Comparison of ENCODE assay signal across 8 cellular contexts in the genomic region with DNA sequence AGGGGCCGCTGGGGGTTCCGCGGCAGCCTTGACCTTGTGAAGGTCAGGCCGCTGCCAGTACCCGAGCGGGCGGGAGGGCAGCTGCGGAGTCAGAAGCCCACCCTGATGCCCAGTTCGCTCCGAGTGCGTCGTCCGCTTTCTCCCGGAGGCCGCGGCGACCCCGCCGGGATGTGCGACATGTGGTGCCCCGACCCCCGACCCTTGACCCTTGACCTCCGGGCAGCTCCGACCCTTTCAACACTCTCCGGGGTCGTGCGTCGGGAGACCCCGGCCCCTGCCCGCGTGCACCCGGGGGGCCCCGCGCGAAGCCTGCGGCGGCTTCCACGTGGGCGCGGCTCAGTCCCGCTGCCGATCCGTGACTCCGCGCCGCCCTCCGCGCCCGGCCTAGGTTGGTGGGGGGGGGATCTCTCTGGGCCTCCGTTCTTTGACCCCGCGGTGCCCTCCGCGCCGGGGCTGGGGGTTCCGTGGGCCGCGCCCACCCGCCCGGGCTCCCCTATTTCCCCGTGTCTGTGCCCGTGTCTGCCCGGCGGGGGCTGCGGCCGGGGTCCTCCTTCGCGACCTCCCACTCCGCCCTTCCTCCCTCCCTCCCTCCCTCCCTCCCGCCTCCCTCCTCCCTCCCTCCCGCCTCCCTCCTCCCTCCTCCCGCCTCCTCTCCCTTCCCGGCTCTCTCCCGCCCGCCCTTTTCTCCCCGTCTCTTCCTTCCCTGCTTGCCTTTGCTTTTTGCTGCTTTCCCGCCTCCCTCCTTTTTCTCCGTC. TPM values are rescaled to one million over a fixed set of nuclear protein-coding genes. Genes with fewer than 3 reads are reported as not detected.
DNase-seq lines count a peak whose midpoint lies in the region; ATAC-seq and TF ChIP-seq lines count a peak whose summit lies in the region.

No MANE protein-coding gene starts in this region.

- intact Hi-C loops in activated CD8-positive, alpha-beta T cell treated with anti-CD3 and anti-CD28 coated beads for 36 hours (cut with micrococcal nuclease): no loop called here

- DNase-seq in Ammon's horn (ENCODE audit: low spot score) (peak; percentile 69), fibroblast of the conjunctiva (ENCODE audit: low read depth) (peak; percentile 29), neural crest cell (ENCODE audit: low read depth, low spot score) (peak; percentile 43), NCI-H146 treated with DMSO at 0.1 percent for 48 hours (lab: John Stamatoyannopoulos, UW; ENCODE audit: unreplicated experiment) (no peak), T1000 (lab: John Stamatoyannopoulos, UW) (no peak)
- peak; percentile 67 for DNase-seq in activated CD8-positive, alpha-beta T cell treated with anti-CD3 and anti-CD28 coated beads for 36 hours

- H3K27me3 Mint-ChIP-seq in activated CD8-positive, alpha-beta T cell treated with anti-CD3 and anti-CD28 coated beads for 36 hours: no peaks in the 10 kb centered on the region
- peaks cover 3% of the 10 kb centered on the region for H3K27me3 Mint-ChIP-seq in neural crest cell (ENCODE audit: low read depth)

- CTCF ChIA-PET in activated CD8-positive, alpha-beta T cell treated with anti-CD3 and anti-CD28 coated beads for 36 hours (lab: Charles Lee): no interaction called here

- POLR2A ChIA-PET in activated CD8-positive, alpha-beta T cell treated with anti-CD3 and anti-CD28 coated beads for 36 hours (lab: Charles Lee): no interaction called here

- H3K4me1 Mint-ChIP-seq in activated CD8-positive, alpha-beta T cell treated with anti-CD3 and anti-CD28 coated beads for 36 hours (ENCODE audit: low read depth): peaks cover 52% of the 10 kb centered on the region
- H3K4me1 Mint-ChIP-seq in neural crest cell: peaks cover 43% of the 10 kb centered on the region

- peak overlapping the region; percentile 91 for H3K4me3 Mint-ChIP-seq in activated CD8-positive, alpha-beta T cell treated with anti-CD3 and anti-CD28 coated beads for 36 hours
- peak overlapping the region; percentile 92 for H3K4me3 Mint-ChIP-seq in neural crest cell

- no peak for TF ChIP-seq CTCF in activated CD8-positive, alpha-beta T cell treated with anti-CD3 and anti-CD28 coated beads for 36 hours (IDR thresholded peaks at IDR 0.05)
- no peak for TF ChIP-seq CTCF in neural crest cell (conservative IDR thresholded peaks at IDR 0.05)

- no peaks in the 10 kb centered on the region for H3K9me3 Mint-ChIP-seq in activated CD8-positive, alpha-beta T cell treated with anti-CD3 and anti-CD28 coated beads for 36 hours
- H3K9me3 Mint-ChIP-seq in neural crest cell: no peaks in the 10 kb centered on the region

- H3K36me3 Mint-ChIP-seq in activated CD8-positive, alpha-beta T cell treated with anti-CD3 and anti-CD28 coated beads for 36 hours (ENCODE audit: low read depth): peaks cover 61% of the 10 kb centered on the region
- H3K36me3 Mint-ChIP-seq in neural crest cell (ENCODE audit: low read depth): peaks cover 29% of the 10 kb centered on the region

- H3K27ac Mint-ChIP-seq in activated CD8-positive, alpha-beta T cell treated with anti-CD3 and anti-CD28 coated beads for 36 hours: peak overlapping the region; percentile 97
- H3K27ac Mint-ChIP-seq in neural crest cell (ENCODE audit: unreplicated experiment): peak overlapping the region; percentile 81

- ATAC-seq in GM19328 (IDR thresholded peaks at IDR 0.05; ENCODE audit: unreplicated experiment) (peak; percentile 15), HG03439 (IDR thresholded peaks at IDR 0.05; ENCODE audit: unreplicated experiment) (peak; percentile 27)
- peak; percentile 34 for ATAC-seq in activated CD8-positive, alpha-beta T cell treated with anti-CD3 and anti-CD28 coated beads for 36 hours

RNA-seq across cellular contexts. Expression of gene SLC25A6, which starts 0.6 kb away (rescaled TPM):
- 100 to 1,000 TPM; 460 to 476 TPM for total RNA-seq in activated CD8-positive, alpha-beta T cell treated with anti-CD3 and anti-CD28 coated beads for 36 hours
- total RNA-seq in neural crest cell: 507 and 510 TPM in 2 replicates

RNA-seq across cellular contexts. Expression of gene IL3RA, which starts 56.0 kb away (rescaled TPM):
- total RNA-seq in activated CD8-positive, alpha-beta T cell treated with anti-CD3 and anti-CD28 coated beads for 36 hours: not detected
- not detected in 2 replicates for total RNA-seq in neural crest cell

Comparison
In these comparisons a context has a peak if more than half of its experiments do, and no peak if none do; other contexts are left out.
1. DNase-seq: peak in Ammon's horn (single experiment), activated CD8-positive, alpha-beta T cell treated with anti-CD3 and anti-CD28 coated beads for 36 hours (single experiment), fibroblast of the conjunctiva (single experiment) and neural crest cell (single experiment); none in NCI-H146 treated with DMSO at 0.1 percent for 48 hours (single experiment) and T1000 (single experiment).
2. Peak in every context shown above with its lines, with median percentiles within 50 percentile points of each other: ATAC-seq.